In genomic region chr6:134145786-134146185, GRCh38 we compare ENCODE assay signal across 1 cellular context.
TF ChIP-seq lines count a peak whose summit lies in the region.

No MANE protein-coding gene starts in this region.

TF ChIP-seq in IMR-90, 13 proteins besides CTCF, POLR2A, EP300 and RAD21 (continued from another document):
- TF ChIP-seq, protein P1, sequence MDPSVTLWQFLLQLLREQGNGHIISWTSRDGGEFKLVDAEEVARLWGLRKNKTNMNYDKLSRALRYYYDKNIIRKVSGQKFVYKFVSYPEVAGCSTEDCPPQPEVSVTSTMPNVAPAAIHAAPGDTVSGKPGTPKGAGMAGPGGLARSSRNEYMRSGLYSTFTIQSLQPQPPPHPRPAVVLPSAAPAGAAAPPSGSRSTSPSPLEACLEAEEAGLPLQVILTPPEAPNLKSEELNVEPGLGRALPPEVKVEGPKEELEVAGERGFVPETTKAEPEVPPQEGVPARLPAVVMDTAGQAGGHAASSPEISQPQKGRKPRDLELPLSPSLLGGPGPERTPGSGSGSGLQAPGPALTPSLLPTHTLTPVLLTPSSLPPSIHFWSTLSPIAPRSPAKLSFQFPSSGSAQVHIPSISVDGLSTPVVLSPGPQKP (IDR thresholded peaks at IDR 0.05; ENCODE audit: borderline replicate concordance, low read depth, low read length), result no peak
- TF ChIP-seq MAFK (IDR thresholded peaks at IDR 0.05; ENCODE audit: low read depth, low read length) (peak; percentile 77), RCOR1 (IDR thresholded peaks at IDR 0.05; ENCODE audit: insufficient replicate concordance, low read length) (no peak), SMC3 (IDR thresholded peaks at IDR 0.05; ENCODE audit: low read depth, low read length) (no peak)
